ENCODE assay signal across 7 cellular contexts in genomic region chr17:64968643-64969042, GRCh38.
DNase-seq lines count a peak whose midpoint lies in the region; ATAC-seq and TF ChIP-seq lines count a peak whose summit lies in the region.
"Not testable (repeated sequence)": the region's sequence is repeated elsewhere in the genome, so short reads cannot be mapped to it uniquely, and the experiment has no call there.

No MANE protein-coding gene starts in this region.

- H3K4me3 ChIP-seq in DND-41 (ENCODE audit: low read depth in 1 of 2, low read length in 2 of 2): not testable (repeated sequence)

- not testable (repeated sequence) for H4K20me1 ChIP-seq in DND-41 (ENCODE audit: insufficient read depth, low read length)

- H3K27ac Mint-ChIP-seq in activated T-cell treated with anti-CD3 and anti-CD28 coated beads, Interleukin-2, amount 50 U/mL, for 24 hours: peak overlapping the region; percentile 88
- peak overlapping the region; percentile 93 for H3K27ac Mint-ChIP-seq in activated naive CD8-positive, alpha-beta T cell
- peak overlapping the region; percentile 89 to 94 for H3K27ac Mint-ChIP-seq in effector memory CD8-positive, alpha-beta T cell
- H3K27ac Mint-ChIP-seq in stimulated activated effector memory CD8-positive, alpha-beta T cell treated with anti-CD3 and anti-CD28 coated beads, Interleukin-12 subunit alpha, Interleukin-12 subunit beta, amount 100 ng/mL, for 72 hours: peak overlapping the region; percentile 90

- H3K9me3 Mint-ChIP-seq in activated T-cell treated with anti-CD3 and anti-CD28 coated beads, Interleukin-2, amount 50 U/mL, for 24 hours; activated naive CD8-positive, alpha-beta T cell (ENCODE audit: low read depth); effector memory CD8-positive, alpha-beta T cell; stimulated activated effector memory CD8-positive, alpha-beta T cell treated with anti-CD3 and anti-CD28 coated beads, Interleukin-12 subunit alpha, Interleukin-12 subunit beta, amount 100 ng/mL, for 72 hours: not testable (repeated sequence)

- H3K4me3 Mint-ChIP-seq in activated T-cell treated with anti-CD3 and anti-CD28 coated beads, Interleukin-2, amount 50 U/mL, for 24 hours: peak overlapping the region; percentile 25
- H3K4me3 Mint-ChIP-seq in activated naive CD8-positive, alpha-beta T cell: not testable (repeated sequence)
- peak overlapping the region; percentile 63 to 74 for H3K4me3 Mint-ChIP-seq in effector memory CD8-positive, alpha-beta T cell
- peak overlapping the region; percentile 45 for H3K4me3 Mint-ChIP-seq in stimulated activated effector memory CD8-positive, alpha-beta T cell treated with anti-CD3 and anti-CD28 coated beads, Interleukin-12 subunit alpha, Interleukin-12 subunit beta, amount 100 ng/mL, for 72 hours

- H3K4me1 ChIP-seq in DND-41 (ENCODE audit: insufficient read depth, low read length): peaks cover 82% of the 10 kb centered on the region

- not testable (repeated sequence) for H3K27me3 ChIP-seq in DND-41 (ENCODE audit: insufficient read depth, low read length, poor library complexity)

- peaks cover 23% of the 10 kb centered on the region for H3K36me3 ChIP-seq in DND-41 (ENCODE audit: insufficient read depth, low read length)
- H3K36me3 ChIP-seq in KOPT-K1 (ENCODE audit: insufficient read depth, low read length): not testable (repeated sequence)

- H3K4me1 Mint-ChIP-seq in activated T-cell treated with anti-CD3 and anti-CD28 coated beads, Interleukin-2, amount 50 U/mL, for 24 hours (ENCODE audit: low read depth): peaks cover 86% of the 10 kb centered on the region
- peaks cover 87% of the 10 kb centered on the region for H3K4me1 Mint-ChIP-seq in activated naive CD8-positive, alpha-beta T cell (ENCODE audit: low read depth)
- H3K4me1 Mint-ChIP-seq in effector memory CD8-positive, alpha-beta T cell (ENCODE audit: low read depth in 2 of 2): peaks cover 30 to 44% of the 10 kb centered on the region in 2 donors
- peaks cover 40% of the 10 kb centered on the region for H3K4me1 Mint-ChIP-seq in stimulated activated effector memory CD8-positive, alpha-beta T cell treated with anti-CD3 and anti-CD28 coated beads, Interleukin-12 subunit alpha, Interleukin-12 subunit beta, amount 100 ng/mL, for 72 hours

- peak overlapping the region; percentile 13; the same call in 1 of the 2 replicates for H3K9ac ChIP-seq in DND-41 (ENCODE audit: low read depth, low read length)

- H3K79me2 ChIP-seq in DND-41 (ENCODE audit: insufficient read depth, low read length): not testable (repeated sequence)

- not testable (repeated sequence) for H3K27me3 Mint-ChIP-seq in activated T-cell treated with anti-CD3 and anti-CD28 coated beads, Interleukin-2, amount 50 U/mL, for 24 hours; activated naive CD8-positive, alpha-beta T cell; effector memory CD8-positive, alpha-beta T cell

- not testable (repeated sequence) for H3K9me3 ChIP-seq in DND-41 (ENCODE audit: insufficient read depth, low read length, severe bottlenecking); KOPT-K1 (ENCODE audit: insufficient read depth, low read length, poor library complexity, severe bottlenecking)

- not testable (repeated sequence) for H2AFZ ChIP-seq in DND-41 (ENCODE audit: low read depth, low read length)

- DNase-seq in DND-41; activated T-cell treated with anti-CD3 and anti-CD28 coated beads, Interleukin-2, amount 50 U/mL, for 24 hours; effector memory CD8-positive, alpha-beta T cell; stimulated activated effector memory CD8-positive, alpha-beta T cell treated with anti-CD3 and anti-CD28 coated beads, Interleukin-12 subunit alpha, Interleukin-12 subunit beta, amount 100 ng/mL, for 72 hours (ENCODE audit: low spot score in 2 of 2): not testable (repeated sequence)
- DNase-seq in T-helper 22 cell (ENCODE audit: low read depth): peak; percentile 34

- not testable (repeated sequence) for ATAC-seq in DND-41 (ENCODE audit: insufficient read depth, low read depth)
- ATAC-seq in effector memory CD8-positive, alpha-beta T cell (replicated peaks): peak; percentile 28
- ATAC-seq in stimulated activated effector memory CD8-positive, alpha-beta T cell treated with anti-CD3 and anti-CD28 coated beads, Interleukin-12 subunit alpha, Interleukin-12 subunit beta, amount 100 ng/mL, for 72 hours: peak; percentile 88

- H3K27ac ChIP-seq in DND-41 (ENCODE audit: low read length) (peak overlapping the region; percentile 88), KOPT-K1 (ENCODE audit: low read depth, low read length, poor library complexity, severe bottlenecking) (peak overlapping the region; percentile 85)

- H3K4me2 ChIP-seq in DND-41 (ENCODE audit: insufficient read depth, low read length): peak overlapping the region; percentile 25; the same call in 1 of the 2 replicates

- not testable (repeated sequence) for TF ChIP-seq CTCF in DND-41 (IDR thresholded peaks at IDR 0.05; ENCODE audit: borderline replicate concordance, extremely low read depth, low read length, poor library complexity, severe bottlenecking)

- peaks cover 29% of the 10 kb centered on the region for H3K36me3 Mint-ChIP-seq in activated T-cell treated with anti-CD3 and anti-CD28 coated beads, Interleukin-2, amount 50 U/mL, for 24 hours (ENCODE audit: low read depth)
- not testable (repeated sequence) for H3K36me3 Mint-ChIP-seq in activated naive CD8-positive, alpha-beta T cell
- peaks cover 25% of the 10 kb centered on the region for H3K36me3 Mint-ChIP-seq in effector memory CD8-positive, alpha-beta T cell (ENCODE audit: insufficient read depth)
- peaks cover 17% of the 10 kb centered on the region for H3K36me3 Mint-ChIP-seq in stimulated activated effector memory CD8-positive, alpha-beta T cell treated with anti-CD3 and anti-CD28 coated beads, Interleukin-12 subunit alpha, Interleukin-12 subunit beta, amount 100 ng/mL, for 72 hours
